ENCODE assay signal across 8 cellular contexts in genomic region chr5:109688999-109689739, GRCh38. TPM values are rescaled to one million over a fixed set of nuclear protein-coding genes. Genes with fewer than 3 reads are reported as not detected.
DNase-seq lines count a peak whose midpoint lies in the region; TF ChIP-seq lines count a peak whose summit lies in the region.

No MANE protein-coding gene starts in this region.

- H3K27me3 Mint-ChIP-seq in neural crest cell (ENCODE audit: low read depth): no peaks in the 10 kb centered on the region

- H3K27ac Mint-ChIP-seq in neural crest cell (ENCODE audit: unreplicated experiment): peak overlapping the region; percentile 99

- H3K9me3 Mint-ChIP-seq in neural crest cell: peaks cover 2% of the 10 kb centered on the region

- DNase-seq in H4 (ENCODE audit: low spot score) (peak; percentile 83), LNCaP clone FGC (ENCODE audit: low read depth) (peak; percentile 63), fibroblast of the conjunctiva (ENCODE audit: low read depth) (peak; percentile 78), neural crest cell (ENCODE audit: low read depth, low spot score) (no peak), stromal cell of bone marrow (ENCODE audit: low read depth) (peak; percentile 83)
- DNase-seq in activated effector memory CD4-positive, alpha-beta T cell treated with anti-CD3 and anti-CD28 coated beads, Interleukin-2, amount 50 U/mL, for 16 hours: peak; percentile 92

- H3K4me3 Mint-ChIP-seq in neural crest cell: peak overlapping the region; percentile 93

- H3K36me3 ChIP-seq in ES-I3 (ENCODE audit: insufficient read depth, low read length): no peaks in the 10 kb centered on the region

- peak overlapping the region; percentile 76 for H3K4me3 ChIP-seq in LNCaP clone FGC (ENCODE audit: low read depth, low read length)

- H3K9ac ChIP-seq in ES-I3 (ENCODE audit: low read depth, low read length): peak overlapping the region; percentile 59

- peaks cover 33% of the 10 kb centered on the region for H3K4me1 Mint-ChIP-seq in neural crest cell

- peak; percentile 95 for TF ChIP-seq POLR2A in Raji (IDR thresholded peaks at IDR 0.05; ENCODE audit: insufficient read depth, low read depth, low read length)

- no peaks in the 10 kb centered on the region for H3K36me3 Mint-ChIP-seq in neural crest cell (ENCODE audit: low read depth)

- peaks cover 19% of the 10 kb centered on the region for H3K4me1 ChIP-seq in ES-I3 (ENCODE audit: insufficient read depth, low read length)

- 0 out of 2 replicates have a peak, but pooled peaks cover 5% of the 10 kb centered on the region for H3K9me3 ChIP-seq in ES-I3 (ENCODE audit: control insufficient read depth, insufficient read depth, low read length)

- TF ChIP-seq CTCF in LNCaP clone FGC (IDR thresholded peaks at IDR 0.05; ENCODE audit: control insufficient read depth, extremely low read depth, insufficient read depth) (0 out of 2 replicates have a peak, but pooled peaks have one; percentile 23), neural crest cell (conservative IDR thresholded peaks at IDR 0.05) (no peak)

RNA-seq across cellular contexts. Expression of gene MAN2A1, which starts 0.6 kb away (rescaled TPM):
- 29.1 and 36.9 TPM in 2 replicates for total RNA-seq in H4 (2014; rRNA removed; shearing (Covaris generic))
- 24.9 and 25.5 TPM in 2 replicates for total RNA-seq in neural crest cell
